In the genomic region with DNA sequence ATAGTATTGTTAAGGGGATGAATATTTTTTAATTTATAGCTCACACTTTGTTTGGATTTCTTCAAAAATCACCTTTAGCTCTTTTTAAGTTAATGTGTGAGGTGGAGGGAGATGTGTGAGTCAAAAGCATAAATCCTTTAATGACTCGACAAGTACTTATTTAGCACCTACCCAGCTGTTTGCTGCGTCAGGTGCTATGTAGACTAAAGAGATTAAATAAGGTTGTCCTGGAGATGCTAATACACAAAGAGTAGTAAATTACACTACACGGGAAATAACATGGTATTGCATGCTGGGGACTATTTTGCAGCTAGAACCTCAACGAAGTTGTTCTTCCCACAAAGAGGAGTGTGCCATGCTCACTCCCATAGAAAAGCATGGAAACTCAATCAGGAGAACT, we compare ENCODE assay signal across 24 cellular contexts.
DNase-seq lines count a peak whose midpoint lies in the region; ATAC-seq and TF ChIP-seq lines count a peak whose summit lies in the region.
"Had no signal": no experiment of that assay in that cellular context is flagged by ENCODE, and none has a peak within 500 bp of the region (broad histone marks: within the 10 kb centered on the region; RNA-seq: fewer than 3 reads in every experiment).

No MANE protein-coding gene starts in this region.

- no peak overlapping the region for H3K27ac ChIP-seq in body of pancreas
- H3K27ac ChIP-seq: thyroid gland had no signal

- no peak overlapping the region for H3K27ac Mint-ChIP-seq in mesothelial cell of epicardium
- H3K27ac Mint-ChIP-seq: activated CD4-positive, alpha-beta memory T cell treated with anti-CD3 and anti-CD28 coated beads for 36 hours; naive thymus-derived CD8-positive, alpha-beta T cell; WTC11 had no signal

- no peak overlapping the region for H3K4me3 ChIP-seq in body of pancreas
- no peak overlapping the region for H3K4me3 ChIP-seq in MG63
- H3K4me3 ChIP-seq: thyroid gland had no signal

- DNase-seq in NCI-H69 (lab: John Stamatoyannopoulos, UW) (peak; percentile 69), kidney tubule cell (ENCODE audit: low spot score) (peak; percentile 45), mesothelial cell of epicardium (ENCODE audit: low spot score in 2 of 2, unreplicated experiment in 2 of 2) (no peak), body of pancreas (no peak), MG63 (no peak)
- DNase-seq in activated CD4-positive, CD25-positive, alpha-beta regulatory T cell treated with anti-CD3 and anti-CD28 coated beads, Interleukin-2, amount 50 U/mL, for 72 hours = no peak
- DNase-seq: activated CD4-positive, alpha-beta memory T cell treated with anti-CD3 and anti-CD28 coated beads for 36 hours; activated gamma-delta T cell treated with Interleukin-2 at 50 U/mL for 16 hours; CD4-positive, CD25-positive, alpha-beta regulatory T cell; cortex of kidney; DMS153; GDM1; left colon; naive thymus-derived CD8-positive, alpha-beta T cell; NCI-H187 treated with DMSO at 0.1 percent for 48 hours; NCI-H446 treated with DMSO at 0.1 percent for 48 hours; Right ventricle myocardium superior; stimulated activated CD4-positive, alpha-beta T cell treated with anti-CD3 and anti-CD28 coated beads, Interleukin-4, amount 100 ng/mL, for 24 hours; stimulated activated naive CD8-positive, alpha-beta T cell treated with anti-CD3 and anti-CD28 coated beads, Interleukin-15, Interleukin-2, amounts not matched to agents 100 U/mL and 50 U/mL, for 24 hours; T1000; thyroid gland had no signal

- TF ChIP-seq POLR2A in body of pancreas (IDR thresholded peaks at IDR 0.05) = no peak

- H3K27me3 ChIP-seq in body of pancreas = no peaks in the 10 kb centered on the region
- H3K27me3 ChIP-seq in MG63 = no peaks in the 10 kb centered on the region; the same call in 1 of the 2 replicates
- H3K27me3 ChIP-seq: thyroid gland had no signal

- intact Hi-C loops in body of pancreas (cut with DNase I) = no loop called here

- TF ChIP-seq CTCF in mesothelial cell of epicardium (IDR thresholded peaks at IDR 0.05; ENCODE audit: unreplicated experiment) (no peak), body of pancreas (IDR thresholded peaks at IDR 0.05) (no peak)

- peaks cover 21% of the 10 kb centered on the region for H3K9me3 Mint-ChIP-seq in mesothelial cell of epicardium

- 45 to 54% methylated on average over 4 of the region's 4 CpGs for WGBS in body of pancreas, 2 donors

- H3K36me3 Mint-ChIP-seq in mesothelial cell of epicardium = no peaks in the 10 kb centered on the region
- H3K36me3 Mint-ChIP-seq: activated CD4-positive, alpha-beta memory T cell treated with anti-CD3 and anti-CD28 coated beads for 36 hours; CD4-positive, CD25-positive, alpha-beta regulatory T cell; naive thymus-derived CD8-positive, alpha-beta T cell; WTC11 had no signal

- no peaks in the 10 kb centered on the region for H3K27me3 Mint-ChIP-seq in mesothelial cell of epicardium (ENCODE audit: low read depth)
- H3K27me3 Mint-ChIP-seq: activated CD4-positive, alpha-beta memory T cell treated with anti-CD3 and anti-CD28 coated beads for 36 hours; CD4-positive, CD25-positive, alpha-beta regulatory T cell; naive thymus-derived CD8-positive, alpha-beta T cell had no signal

- no peak overlapping the region for H3K4me3 Mint-ChIP-seq in mesothelial cell of epicardium
- H3K4me3 Mint-ChIP-seq: activated CD4-positive, alpha-beta memory T cell treated with anti-CD3 and anti-CD28 coated beads for 36 hours; CD4-positive, CD25-positive, alpha-beta regulatory T cell; naive thymus-derived CD8-positive, alpha-beta T cell; WTC11 had no signal

- peaks cover 0 to 3% (median 0%) of the 10 kb centered on the region in 3 donors for H3K9me3 ChIP-seq in body of pancreas
- H3K9me3 ChIP-seq in MG63 = no peaks in the 10 kb centered on the region
- H3K9me3 ChIP-seq: thyroid gland had no signal

- no peaks in the 10 kb centered on the region for H3K36me3 ChIP-seq in body of pancreas (replicated peaks in 1 of 2; ENCODE audit: insufficient read depth in 1 of 2, low read depth in 2 of 2)
- H3K36me3 ChIP-seq in MG63 = no peaks in the 10 kb centered on the region
- H3K36me3 ChIP-seq: thyroid gland had no signal

- ATAC-seq in GM18868 (IDR thresholded peaks at IDR 0.05; ENCODE audit: unreplicated experiment) = peak; percentile 80
- ATAC-seq in HG02973 (IDR thresholded peaks at IDR 0.05; ENCODE audit: unreplicated experiment) = peak; percentile 75
- no peak for ATAC-seq in body of pancreas
- ATAC-seq: left colon; naive thymus-derived CD8-positive, alpha-beta T cell; stimulated activated naive CD8-positive, alpha-beta T cell treated with anti-CD3 and anti-CD28 coated beads, Interleukin-15, Interleukin-2, amounts not matched to agents 100 U/mL and 50 U/mL, for 24 hours; WTC11 had no signal

- H3K4me1 ChIP-seq in body of pancreas = no peaks in the 10 kb centered on the region
- H3K4me1 ChIP-seq: thyroid gland had no signal

- no peaks in the 10 kb centered on the region for H3K4me1 Mint-ChIP-seq in mesothelial cell of epicardium
- H3K4me1 Mint-ChIP-seq: CD4-positive, CD25-positive, alpha-beta regulatory T cell; naive thymus-derived CD8-positive, alpha-beta T cell had no signal

Comparison
In these comparisons a context has a peak if more than half of its experiments do, and no peak if none do; other contexts are left out.
1. DNase-seq: peak in NCI-H69 (single experiment) and kidney tubule cell (single experiment); none in mesothelial cell of epicardium (0 of 2), body of pancreas (0 of 4), MG63 (single experiment) and activated CD4-positive, CD25-positive, alpha-beta regulatory T cell treated with anti-CD3 and anti-CD28 coated beads, Interleukin-2, amount 50 U/mL, for 72 hours (single experiment).